In genomic region chr10:123636598-123637325, GRCh38 we compare ENCODE assay signal across 1 cellular context.
TF ChIP-seq lines count a peak whose summit lies in the region.

No MANE protein-coding gene starts in this region.

TF ChIP-seq in SK-N-SH, 30 proteins besides CTCF, POLR2A, EP300 and RAD21:
- TF ChIP-seq JUND (IDR thresholded peaks at IDR 0.05): no peak
- no peak for TF ChIP-seq GABPA (IDR thresholded peaks at IDR 0.05; ENCODE audit: low read depth)
- no peak for TF ChIP-seq CHD2 (IDR thresholded peaks at IDR 0.05; ENCODE audit: low read length, partially characterized antibody)
- no peak for TF ChIP-seq GATA2 (CRISPR knock-in tag; IDR thresholded peaks at IDR 0.05)
- no peak for TF ChIP-seq POLR2AphosphoS5 (IDR thresholded peaks at IDR 0.05; ENCODE audit: low read depth, low read length)
- TF ChIP-seq FOXJ3 (CRISPR knock-in tag; IDR thresholded peaks at IDR 0.05): no peak
- TF ChIP-seq NRF1 (IDR thresholded peaks at IDR 0.05; ENCODE audit: low read depth, low read length): no peak
- no peak for TF ChIP-seq MAX (IDR thresholded peaks at IDR 0.05; ENCODE audit: low read depth)
- no peak for TF ChIP-seq RFX5 (IDR thresholded peaks at IDR 0.05; ENCODE audit: low read length)
- no peak for TF ChIP-seq USF1 (IDR thresholded peaks at IDR 0.05; ENCODE audit: borderline replicate concordance, low read depth)
- no peak for TF ChIP-seq MEF2A (IDR thresholded peaks at IDR 0.05; ENCODE audit: borderline replicate concordance, low read depth)
- no peak for TF ChIP-seq TCF12 (IDR thresholded peaks at IDR 0.05)
- no peak for TF ChIP-seq USF2 (IDR thresholded peaks at IDR 0.05; ENCODE audit: borderline replicate concordance, low read depth, low read length)
- TF ChIP-seq RXRA (IDR thresholded peaks at IDR 0.05; ENCODE audit: borderline replicate concordance, low read depth): no peak
- TF ChIP-seq SMC3 (IDR thresholded peaks at IDR 0.05; ENCODE audit: low read depth, low read length): no peak
- no peak for TF ChIP-seq ZBTB33 (IDR thresholded peaks at IDR 0.05; ENCODE audit: borderline replicate concordance, low read depth)
- no peak for TF ChIP-seq TAF1 (IDR thresholded peaks at IDR 0.05; ENCODE audit: borderline replicate concordance, low read depth, low read length)
- TF ChIP-seq PBX3 (IDR thresholded peaks at IDR 0.05): no peak
